Comparison of ENCODE assay signal across 1 cellular context in genomic region chr6:8435093-8435844, GRCh38.
TF ChIP-seq lines count a peak whose summit lies in the region.

SLC35B3 (minus strand) TSS chr6:8435545.

TF ChIP-seq in K562, 482 proteins besides CTCF, POLR2A, EP300 and RAD21 (continued from another document):
- no peak for TF ChIP-seq ZNF407 (IDR thresholded peaks at IDR 0.05; ENCODE audit: low read depth)
- no peak for TF ChIP-seq FOS (IDR thresholded peaks at IDR 0.05; ENCODE audit: extremely low read depth, insufficient read length)
- no peak for TF ChIP-seq HINFP (tag; conservative IDR thresholded peaks at IDR 0.05; ENCODE audit: low read depth)
- no peak for TF ChIP-seq ZNF174 (CRISPR knock-in tag; IDR thresholded peaks at IDR 0.05)
- no peak for TF ChIP-seq ZNF280A (IDR thresholded peaks at IDR 0.05; ENCODE audit: low read depth, partially characterized antibody)
- peak in 1 of 2 experiments; percentile 80; a peak in 2 of 4 replicates for TF ChIP-seq TEAD1 (CRISPR knock-in tag; IDR thresholded peaks at IDR 0.05)
- TF ChIP-seq E4F1 (CRISPR knock-in tag; IDR thresholded peaks at IDR 0.05; ENCODE audit: borderline replicate concordance) = no peak
- peak; percentile 91 for TF ChIP-seq PHF20 (IDR thresholded peaks at IDR 0.05; ENCODE audit: partially characterized antibody)
- TF ChIP-seq CBX3 (IDR thresholded peaks at IDR 0.05; ENCODE audit: borderline replicate concordance in 1 of 2, low read length in 2 of 2) = no peak
- TF ChIP-seq NRF1 (conservative IDR thresholded peaks at IDR 0.05 in 1 of 2, IDR thresholded peaks at IDR 0.05 in 1 of 2) = peak; percentile 99
- no peak for TF ChIP-seq FOXP4 (CRISPR knock-in tag; IDR thresholded peaks at IDR 0.05; ENCODE audit: borderline replicate concordance)
- TF ChIP-seq RHOXF2B (CRISPR knock-in tag; conservative IDR thresholded peaks at IDR 0.05) = no peak
- TF ChIP-seq BCOR (IDR thresholded peaks at IDR 0.05) = no peak
- TF ChIP-seq SMAD2 (IDR thresholded peaks at IDR 0.05; ENCODE audit: low read depth, low read length) = no peak
- TF ChIP-seq ARHGAP35 (IDR thresholded peaks at IDR 0.05; ENCODE audit: partially characterized antibody) = no peak
- no peak for TF ChIP-seq TSHZ1 (CRISPR knock-in tag; IDR thresholded peaks at IDR 0.05)
- peak; percentile 99 for TF ChIP-seq CREB3L1 (IDR thresholded peaks at IDR 0.05; ENCODE audit: borderline replicate concordance, low read depth)
- no peak for TF ChIP-seq IRF2 (CRISPR knock-in tag; IDR thresholded peaks at IDR 0.05)
